ENCODE assay signal across 8 cellular contexts in genomic region chr14:56532546-56532945, GRCh38.
"Had no signal": no experiment of that assay in that cellular context is flagged by ENCODE, and none has a peak within 500 bp of the region (broad histone marks: within the 10 kb centered on the region; RNA-seq: fewer than 3 reads in every experiment).

No MANE protein-coding gene starts in this region.

- H3K9me3 Mint-ChIP-seq: GM23338, H9 had no signal

- H3K4me3 ChIP-seq: GM23338, K562 had no signal

- H3K27ac ChIP-seq: HL-60 had no signal

- FAIRE-seq: H1, H54, K562 had no signal

- H3K27ac Mint-ChIP-seq: GM23338, H9 had no signal

- ATAC-seq: GM23338, K562 had no signal

- H3K4me3 Mint-ChIP-seq: GM23338, H9 had no signal

- DNase-seq: H9, HCEC 1CT, IMR-90 had no signal
